Comparison of ENCODE assay signal across 17 cellular contexts in the genomic region with DNA sequence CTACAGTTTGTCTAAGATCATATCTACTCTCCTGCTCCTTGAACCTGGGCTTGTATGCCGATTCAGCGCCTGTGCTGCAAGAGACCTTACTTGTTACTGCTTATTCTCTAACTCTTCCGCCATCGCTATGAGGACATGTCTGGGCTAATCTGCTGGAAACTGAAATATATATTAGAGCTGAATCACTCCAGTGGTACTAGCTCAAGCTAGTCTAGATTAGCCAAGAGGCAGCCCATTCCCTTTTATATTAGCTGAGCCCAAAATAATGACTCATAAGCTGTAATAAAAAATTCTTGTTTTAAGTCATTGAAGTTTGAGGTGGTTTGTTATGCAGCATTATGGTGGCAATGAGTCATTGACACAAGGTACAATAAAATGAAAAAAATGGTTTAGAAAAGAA. TPM values are rescaled to one million over a fixed set of nuclear protein-coding genes. Genes with fewer than 3 reads are reported as not detected.
DNase-seq lines count a peak whose midpoint lies in the region; ATAC-seq and TF ChIP-seq lines count a peak whose summit lies in the region.
"Had no signal": no experiment of that assay in that cellular context is flagged by ENCODE, and none has a peak within 500 bp of the region (broad histone marks: within the 10 kb centered on the region; RNA-seq: fewer than 3 reads in every experiment).

No MANE protein-coding gene starts in this region.

- H3K27me3 ChIP-seq in PC-3 (ENCODE audit: low read length) (peaks cover 20% of the 10 kb centered on the region), esophagus muscularis mucosa (peaks cover 0 to 3% (median 0%) of the 10 kb centered on the region in 4 donors)
- H3K27me3 ChIP-seq: thyroid gland had no signal

- H3K9me3 ChIP-seq in PC-3 (ENCODE audit: low read length) (peaks cover 5% of the 10 kb centered on the region; the same call in 1 of the 2 replicates), esophagus muscularis mucosa (peaks cover 0 to 6% (median 1%) of the 10 kb centered on the region in 4 donors)
- H3K9me3 ChIP-seq: thyroid gland had no signal

- no peak overlapping the region for H3K4me3 Mint-ChIP-seq in activated CD4-positive, alpha-beta T cell treated with anti-CD3 and anti-CD28 coated beads for 36 hours
- no peak overlapping the region for H3K4me3 Mint-ChIP-seq in activated CD4-positive, alpha-beta T cell treated with anti-CD3 and anti-CD28 coated beads, Interleukin-2, amount 10 ng/mL, durations not matched to agents 7 days and 5 days
- H3K4me3 Mint-ChIP-seq in stimulated activated naive CD8-positive, alpha-beta T cell treated with anti-CD3 and anti-CD28 coated beads, Interleukin-15, amount 100 ng/mL, for 72 hours = no peak overlapping the region

- WGBS in esophagus muscularis mucosa = 92% methylated on average over 4 of the region's 4 CpGs

- H3K36me3 ChIP-seq in PC-3 (ENCODE audit: low read depth, low read length) = no peaks in the 10 kb centered on the region
- H3K36me3 ChIP-seq in esophagus muscularis mucosa = no peaks in the 10 kb centered on the region
- H3K36me3 ChIP-seq: thyroid gland had no signal

- CTCF ChIA-PET in activated CD4-positive, alpha-beta T cell treated with anti-CD3 and anti-CD28 coated beads for 36 hours (lab: Charles Lee) = no interaction called here
- CTCF ChIA-PET in activated CD4-positive, alpha-beta T cell treated with anti-CD3 and anti-CD28 coated beads, Interleukin-2, amount 10 ng/mL, durations not matched to agents 7 days and 5 days (lab: Charles Lee) = no interaction called here
- CTCF ChIA-PET in PC-3 (lab: Charles Lee) = no interaction called here

- no peak overlapping the region for H2AFZ ChIP-seq in PC-3 (ENCODE audit: low read length)

- H3K9ac ChIP-seq in PC-3 (ENCODE audit: low read length) = no peak overlapping the region

- H3K4me1 ChIP-seq in PC-3 (ENCODE audit: insufficient read depth, low read length) = no peaks in the 10 kb centered on the region
- H3K4me1 ChIP-seq in esophagus muscularis mucosa = no peaks in the 10 kb centered on the region
- H3K4me1 ChIP-seq: thyroid gland had no signal

- no peak for TF ChIP-seq POLR2A in esophagus muscularis mucosa (IDR thresholded peaks at IDR 0.05; ENCODE audit: low read depth)

- no peaks in the 10 kb centered on the region for H4K20me1 ChIP-seq in PC-3 (ENCODE audit: low read length)

- H3K27ac ChIP-seq in PC-3 (ENCODE audit: low read length) (no peak overlapping the region), esophagus muscularis mucosa (replicated peaks in 1 of 4) (no peak overlapping the region)
- H3K27ac ChIP-seq: thyroid gland had no signal

- DNase-seq in activated CD4-positive, alpha-beta T cell treated with anti-CD3 and anti-CD28 coated beads for 36 hours = no peak
- no peak for DNase-seq in activated CD4-positive, alpha-beta T cell treated with anti-CD3 and anti-CD28 coated beads, Interleukin-2, amount 10 ng/mL, durations not matched to agents 7 days and 5 days
- DNase-seq in PC-3 (peak; percentile 81), esophagus muscularis mucosa (ENCODE audit: extremely low spot score) (peak; percentile 64), NCI-H128 (lab: John Stamatoyannopoulos, UW; ENCODE audit: unreplicated experiment) (no peak)
- DNase-seq in stimulated activated naive CD8-positive, alpha-beta T cell treated with anti-CD3 and anti-CD28 coated beads, Interleukin-15, amount 100 ng/mL, for 72 hours = no peak
- no peak for DNase-seq in activated effector memory CD4-positive, alpha-beta T cell treated with Interleukin-2 at 50 U/mL for 16 hours
- DNase-seq: activated naive CD4-positive, alpha-beta T cell treated with Interleukin-2 at 50 U/mL for 16 hours; dermis blood vessel endothelial cell; glutamatergic neuron; NCI-H1105 treated with DMSO at 0.1 percent for 48 hours; NCI-H345; T-helper 2 cell; thyroid gland had no signal

- no peaks in the 10 kb centered on the region for H3F3A ChIP-seq in PC-3 (ENCODE audit: low read length, unreplicated experiment)

- TF ChIP-seq CTCF in PC-3 (conservative IDR thresholded peaks at IDR 0.05; ENCODE audit: low read depth, low read length) (no peak), esophagus muscularis mucosa (IDR thresholded peaks at IDR 0.05) (no peak)

- H3K27ac Mint-ChIP-seq in activated CD4-positive, alpha-beta T cell treated with anti-CD3 and anti-CD28 coated beads for 36 hours = no peak overlapping the region
- H3K27ac Mint-ChIP-seq in activated CD4-positive, alpha-beta T cell treated with anti-CD3 and anti-CD28 coated beads, Interleukin-2, amount 10 ng/mL, durations not matched to agents 7 days and 5 days = no peak overlapping the region
- no peak overlapping the region for H3K27ac Mint-ChIP-seq in stimulated activated naive CD8-positive, alpha-beta T cell treated with anti-CD3 and anti-CD28 coated beads, Interleukin-15, amount 100 ng/mL, for 72 hours

- H3K4me3 ChIP-seq in PC-3 (ENCODE audit: low read length) = no peak overlapping the region
- H3K4me3 ChIP-seq in esophagus muscularis mucosa = no peak overlapping the region
- H3K4me3 ChIP-seq: thyroid gland had no signal

- peaks cover 10% of the 10 kb centered on the region for H3K27me3 Mint-ChIP-seq in activated CD4-positive, alpha-beta T cell treated with anti-CD3 and anti-CD28 coated beads for 36 hours
- peaks cover 26% of the 10 kb centered on the region for H3K27me3 Mint-ChIP-seq in activated CD4-positive, alpha-beta T cell treated with anti-CD3 and anti-CD28 coated beads, Interleukin-2, amount 10 ng/mL, durations not matched to agents 7 days and 5 days
- peaks cover 18% of the 10 kb centered on the region for H3K27me3 Mint-ChIP-seq in stimulated activated naive CD8-positive, alpha-beta T cell treated with anti-CD3 and anti-CD28 coated beads, Interleukin-15, amount 100 ng/mL, for 72 hours

- no peaks in the 10 kb centered on the region for H3K79me2 ChIP-seq in PC-3 (ENCODE audit: low read length)

- no peaks in the 10 kb centered on the region for H3K9me2 ChIP-seq in PC-3 (replicated peaks; ENCODE audit: low read length)

- peaks cover 3% of the 10 kb centered on the region for H3K4me1 Mint-ChIP-seq in activated CD4-positive, alpha-beta T cell treated with anti-CD3 and anti-CD28 coated beads for 36 hours
- H3K4me1 Mint-ChIP-seq in activated CD4-positive, alpha-beta T cell treated with anti-CD3 and anti-CD28 coated beads, Interleukin-2, amount 10 ng/mL, durations not matched to agents 7 days and 5 days = no peaks in the 10 kb centered on the region
- H3K4me1 Mint-ChIP-seq in stimulated activated naive CD8-positive, alpha-beta T cell treated with anti-CD3 and anti-CD28 coated beads, Interleukin-15, amount 100 ng/mL, for 72 hours = peaks cover 5% of the 10 kb centered on the region

- peak; percentile 75 for ATAC-seq in activated CD4-positive, alpha-beta T cell treated with anti-CD3 and anti-CD28 coated beads for 36 hours
- ATAC-seq in PC-3 (peak; percentile 92), GM18907 (IDR thresholded peaks at IDR 0.05; ENCODE audit: unreplicated experiment) (no peak)
- ATAC-seq in stimulated activated naive CD8-positive, alpha-beta T cell treated with anti-CD3 and anti-CD28 coated beads, Interleukin-15, amount 100 ng/mL, for 72 hours = peak; percentile 88
- ATAC-seq: Panc1 had no signal

- intact Hi-C loops in activated CD4-positive, alpha-beta T cell treated with anti-CD3 and anti-CD28 coated beads for 36 hours (cut with DNase I, micrococcal nuclease) = no loop called here
- intact Hi-C loops in PC-3 (cut with micrococcal nuclease) = no loop called here
- intact Hi-C loops in esophagus muscularis mucosa (cut with DNase I) = no loop called here

- no TSS peak for BruUV-seq in PC-3 (replicated peaks; lab: Mats Ljungman, UMichigan)

- no peak for TF ChIP-seq EP300 in esophagus muscularis mucosa (IDR thresholded peaks at IDR 0.05)

- no peak overlapping the region for H3K4me2 ChIP-seq in PC-3 (ENCODE audit: low read length)

- POLR2A ChIA-PET in activated CD4-positive, alpha-beta T cell treated with anti-CD3 and anti-CD28 coated beads for 36 hours (lab: Charles Lee) = no interaction called here
- POLR2A ChIA-PET in activated CD4-positive, alpha-beta T cell treated with anti-CD3 and anti-CD28 coated beads, Interleukin-2, amount 10 ng/mL, durations not matched to agents 7 days and 5 days (lab: Charles Lee) = no interaction called here
- POLR2A ChIA-PET in PC-3 (lab: Charles Lee; ENCODE audit: unreplicated experiment) = interaction anchor here (1.0 kb wide), 1 partner anchor 90 kb away, joined by 4 read pairs; a partner anchor contains a TSS

- peaks cover 9% of the 10 kb centered on the region for H3K9me3 Mint-ChIP-seq in activated CD4-positive, alpha-beta T cell treated with anti-CD3 and anti-CD28 coated beads for 36 hours (ENCODE audit: low read depth)
- peaks cover 14% of the 10 kb centered on the region for H3K9me3 Mint-ChIP-seq in activated CD4-positive, alpha-beta T cell treated with anti-CD3 and anti-CD28 coated beads, Interleukin-2, amount 10 ng/mL, durations not matched to agents 7 days and 5 days
- peaks cover 0 to 1% of the 10 kb centered on the region in 2 donors for H3K9me3 Mint-ChIP-seq in stimulated activated naive CD8-positive, alpha-beta T cell treated with anti-CD3 and anti-CD28 coated beads, Interleukin-15, amount 100 ng/mL, for 72 hours

- H3K36me3 Mint-ChIP-seq in activated CD4-positive, alpha-beta T cell treated with anti-CD3 and anti-CD28 coated beads for 36 hours (ENCODE audit: low read depth) = no peaks in the 10 kb centered on the region
- H3K36me3 Mint-ChIP-seq in activated CD4-positive, alpha-beta T cell treated with anti-CD3 and anti-CD28 coated beads, Interleukin-2, amount 10 ng/mL, durations not matched to agents 7 days and 5 days (ENCODE audit: low read depth) = no peaks in the 10 kb centered on the region

RNA-seq across cellular contexts. Expression of a gene that starts 52.8 kb away (rescaled TPM):
- total RNA-seq in activated CD4-positive, alpha-beta T cell treated with anti-CD3 and anti-CD28 coated beads for 36 hours = 1 to 10 TPM in 1 of 2 experiments, under 1 TPM in 1; 0.42 to 1.3 TPM
- 1 to 10 TPM; 4.8 to 5.7 TPM for total RNA-seq in activated CD4-positive, alpha-beta T cell treated with anti-CD3 and anti-CD28 coated beads, Interleukin-2, amount 10 ng/mL, durations not matched to agents 7 days and 5 days
- total RNA-seq in PC-3 (2014; rRNA removed) = not detected in 2 replicates
- 1 to 10 TPM in 3 of 4 donors, under 1 TPM in 1; 0.83 to 4.1 (median 2.5) TPM for total RNA-seq in esophagus muscularis mucosa
- total RNA-seq: skeletal muscle tissue had no signal

Comparison
In these comparisons a context has a peak if more than half of its experiments do, and no peak if none do; other contexts are left out.
1. DNase-seq: peak in PC-3 (single experiment) and esophagus muscularis mucosa (single experiment); none in activated CD4-positive, alpha-beta T cell treated with anti-CD3 and anti-CD28 coated beads for 36 hours (single experiment), activated CD4-positive, alpha-beta T cell treated with anti-CD3 and anti-CD28 coated beads, Interleukin-2, amount 10 ng/mL, durations not matched to agents 7 days and 5 days (single experiment), stimulated activated naive CD8-positive, alpha-beta T cell treated with anti-CD3 and anti-CD28 coated beads, Interleukin-15, amount 100 ng/mL, for 72 hours (0 of 2), NCI-H128 (single experiment) and activated effector memory CD4-positive, alpha-beta T cell treated with Interleukin-2 at 50 U/mL for 16 hours (single experiment).